Comparison of ENCODE assay signal across 28 cellular contexts in genomic region chr1:104856518-104856917, GRCh38.
"Had no signal": no experiment of that assay in that cellular context is flagged by ENCODE, and none has a peak within 500 bp of the region (broad histone marks: within the 10 kb centered on the region; RNA-seq: fewer than 3 reads in every experiment).

No MANE protein-coding gene starts in this region.

- H3K27ac ChIP-seq: stomach, suprapubic skin, testis, thoracic aorta, thyroid gland, tibial artery, tibial nerve, transverse colon, upper lobe of left lung, upper lobe of right lung, uterus, vagina had no signal

- H3K27me3 Mint-ChIP-seq: stimulated activated memory B cell treated with anti-CD40 and anti-IgM and Interleukin-4, amounts not matched to agents 10 μg/mL and 1 μg/mL and 100 μg/mL, for 72 hours; stimulated activated naive B cell treated with anti-CD40 and anti-IgM and Interleukin-4, amounts not matched to agents 10 μg/mL and 1 μg/mL and 100 μg/mL, for 72 hours; stimulated activated naive CD8-positive, alpha-beta T cell treated with anti-CD3 and anti-CD28 coated beads, Interleukin-15, amount 100 ng/mL, for 72 hours; stimulated activated naive CD8-positive, alpha-beta T cell treated with anti-CD3 and anti-CD28 coated beads, Interleukin-15, Interleukin-2, amounts not matched to agents 100 ng/mL and 50 ng/mL, for 24 hours; type B pancreatic cell had no signal

- H3K9me3 ChIP-seq: testis, thoracic aorta, thyroid gland, tibial artery, tibial nerve, transverse colon, upper lobe of right lung, uterus, vagina had no signal

- H3K4me1 ChIP-seq: stomach, suprapubic skin, testis, thyroid gland, tibial artery, tibial nerve, transverse colon, upper lobe of left lung, upper lobe of right lung, uterus, vagina had no signal

- FAIRE-seq: urothelium cell line had no signal

- H3K27ac Mint-ChIP-seq: stimulated activated effector memory CD8-positive, alpha-beta T cell treated with anti-CD3 and anti-CD28 coated beads, Interleukin-12 subunit alpha, Interleukin-12 subunit beta, amount 100 ng/mL, for 72 hours; stimulated activated memory B cell treated with anti-CD40 and anti-IgM and Interleukin-4, amounts not matched to agents 10 μg/mL and 1 μg/mL and 100 μg/mL, for 72 hours; stimulated activated naive B cell treated with anti-CD40 and anti-IgM and Interleukin-4, amounts not matched to agents 10 μg/mL and 1 μg/mL and 100 μg/mL, for 72 hours; stimulated activated naive CD8-positive, alpha-beta T cell treated with anti-CD3 and anti-CD28 coated beads, Interleukin-15, amount 100 ng/mL, for 72 hours; stimulated activated naive CD8-positive, alpha-beta T cell treated with anti-CD3 and anti-CD28 coated beads, Interleukin-15, Interleukin-2, amounts not matched to agents 100 ng/mL and 50 ng/mL, for 24 hours; type B pancreatic cell had no signal

- DNase-seq: stimulated activated CD4-positive, alpha-beta T cell treated with anti-CD3 and anti-CD28 coated beads, Interleukin-2, amount 100 ng/mL, for 48 hours; stimulated activated CD4-positive, alpha-beta T cell treated with anti-CD3 and anti-CD28 coated beads, Interleukin-4, amount 100 ng/mL, for 1 hour; stimulated activated CD4-positive, alpha-beta T cell treated with anti-CD3 and anti-CD28 coated beads, Interleukin-4, amount 100 ng/mL, for 24 hours; stimulated activated CD4-positive, alpha-beta T cell treated with anti-CD3 and anti-CD28 coated beads, Interleukin-4, amount 100 ng/mL, for 4 hours; stimulated activated CD8-positive, alpha-beta memory T cell treated with anti-CD3 and anti-CD28 coated beads, Interleukin-4, amount 100 ng/mL, for 48 hours; stimulated activated naive B cell treated with anti-CD40 and anti-IgM and Interleukin-4, amounts not matched to agents 10 μg/mL and 1 μg/mL and 100 μg/mL, for 72 hours; stimulated activated naive CD4-positive, alpha-beta T cell; stimulated activated naive CD4-positive, alpha-beta T cell treated with Interleukin-2 at 50 U/mL for 16 hours; stimulated activated naive CD8-positive, alpha-beta T cell treated with anti-CD3 and anti-CD28 coated beads, Interleukin-15, amount 100 ng/mL, for 72 hours; stimulated activated naive CD8-positive, alpha-beta T cell treated with anti-CD3 and anti-CD28 coated beads, Interleukin-15, Interleukin-2, amounts not matched to agents 100 U/mL and 50 U/mL, for 24 hours; stomach; substantia nigra; testis; thyroid gland; tibial artery; transverse colon; upper lobe of left lung; uterus had no signal

- H3K27me3 ChIP-seq: stomach, suprapubic skin, testis, thyroid gland, tibial artery, tibial nerve, transverse colon, upper lobe of left lung, upper lobe of right lung, uterus, vagina had no signal

- H3K36me3 ChIP-seq: stomach, suprapubic skin, thoracic aorta, thyroid gland, tibial artery, tibial nerve, transverse colon, upper lobe of left lung, upper lobe of right lung, uterus, vagina had no signal

- ATAC-seq: stimulated activated effector memory CD8-positive, alpha-beta T cell treated with anti-CD3 and anti-CD28 coated beads, Interleukin-12 subunit alpha, Interleukin-12 subunit beta, amount 100 ng/mL, for 72 hours; stimulated activated memory B cell treated with anti-CD40 and anti-IgM and Interleukin-4, amounts not matched to agents 10 μg/mL and 1 μg/mL and 100 μg/mL, for 72 hours; stimulated activated naive B cell treated with anti-CD40 and anti-IgM and Interleukin-4, amounts not matched to agents 10 μg/mL and 1 μg/mL and 100 μg/mL, for 72 hours; stimulated activated naive CD8-positive, alpha-beta T cell treated with anti-CD3 and anti-CD28 coated beads, Interleukin-15, amount 100 ng/mL, for 72 hours; stimulated activated naive CD8-positive, alpha-beta T cell treated with anti-CD3 and anti-CD28 coated beads, Interleukin-15, Interleukin-2, amounts not matched to agents 100 U/mL and 50 U/mL, for 24 hours; upper lobe of right lung had no signal

- H3K9me3 Mint-ChIP-seq: stimulated activated memory B cell treated with anti-CD40 and anti-IgM and Interleukin-4, amounts not matched to agents 10 μg/mL and 1 μg/mL and 100 μg/mL, for 72 hours had no signal

- H3K36me3 Mint-ChIP-seq: stimulated activated effector memory CD8-positive, alpha-beta T cell treated with anti-CD3 and anti-CD28 coated beads, Interleukin-12 subunit alpha, Interleukin-12 subunit beta, amount 100 ng/mL, for 72 hours; stimulated activated memory B cell treated with anti-CD40 and anti-IgM and Interleukin-4, amounts not matched to agents 10 μg/mL and 1 μg/mL and 100 μg/mL, for 72 hours; stimulated activated naive B cell treated with anti-CD40 and anti-IgM and Interleukin-4, amounts not matched to agents 10 μg/mL and 1 μg/mL and 100 μg/mL, for 72 hours; type B pancreatic cell had no signal

- H3K4me3 ChIP-seq: stomach, suprapubic skin, testis, thoracic aorta, thyroid gland, tibial artery, tibial nerve, transverse colon, upper lobe of left lung, upper lobe of right lung, uterus, vagina had no signal

- H3K4me3 Mint-ChIP-seq: stimulated activated effector memory CD8-positive, alpha-beta T cell treated with anti-CD3 and anti-CD28 coated beads, Interleukin-12 subunit alpha, Interleukin-12 subunit beta, amount 100 ng/mL, for 72 hours; stimulated activated memory B cell treated with anti-CD40 and anti-IgM and Interleukin-4, amounts not matched to agents 10 μg/mL and 1 μg/mL and 100 μg/mL, for 72 hours; stimulated activated naive B cell treated with anti-CD40 and anti-IgM and Interleukin-4, amounts not matched to agents 10 μg/mL and 1 μg/mL and 100 μg/mL, for 72 hours; stimulated activated naive CD8-positive, alpha-beta T cell treated with anti-CD3 and anti-CD28 coated beads, Interleukin-15, amount 100 ng/mL, for 72 hours; stimulated activated naive CD8-positive, alpha-beta T cell treated with anti-CD3 and anti-CD28 coated beads, Interleukin-15, Interleukin-2, amounts not matched to agents 100 ng/mL and 50 ng/mL, for 24 hours; type B pancreatic cell had no signal

- H3K4me1 Mint-ChIP-seq: stimulated activated effector memory CD8-positive, alpha-beta T cell treated with anti-CD3 and anti-CD28 coated beads, Interleukin-12 subunit alpha, Interleukin-12 subunit beta, amount 100 ng/mL, for 72 hours; stimulated activated memory B cell treated with anti-CD40 and anti-IgM and Interleukin-4, amounts not matched to agents 10 μg/mL and 1 μg/mL and 100 μg/mL, for 72 hours; stimulated activated naive B cell treated with anti-CD40 and anti-IgM and Interleukin-4, amounts not matched to agents 10 μg/mL and 1 μg/mL and 100 μg/mL, for 72 hours; stimulated activated naive CD8-positive, alpha-beta T cell treated with anti-CD3 and anti-CD28 coated beads, Interleukin-15, amount 100 ng/mL, for 72 hours had no signal
